In the genomic region with DNA sequence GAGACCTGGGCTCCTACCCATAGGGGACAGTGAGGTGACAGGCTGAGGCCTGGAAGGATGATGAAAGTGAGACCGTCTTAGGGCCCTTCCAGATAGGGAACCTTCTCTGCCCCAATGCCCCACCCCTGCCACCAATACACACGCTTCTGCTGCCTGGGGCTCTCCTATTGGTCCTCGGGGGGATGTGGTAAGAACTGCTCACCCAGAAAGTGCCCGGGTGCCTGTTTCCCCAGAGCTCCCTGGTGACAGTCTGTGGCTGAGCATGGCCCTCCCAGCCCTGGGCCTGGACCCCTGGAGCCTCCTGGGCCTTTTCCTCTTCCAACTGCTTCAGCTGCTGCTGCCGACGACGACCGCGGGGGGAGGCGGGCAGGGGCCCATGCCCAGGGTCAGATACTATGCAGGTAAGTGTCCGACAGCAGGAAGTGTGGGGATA, we compare ENCODE assay signal across 8 cellular contexts. TPM values are rescaled to one million over a fixed set of nuclear protein-coding genes. Genes with fewer than 3 reads are reported as not detected.
DNase-seq lines count a peak whose midpoint lies in the region; ATAC-seq and TF ChIP-seq lines count a peak whose summit lies in the region.

No MANE protein-coding gene starts in this region.

- ATAC-seq in GM18873 (IDR thresholded peaks at IDR 0.05; ENCODE audit: low FRiP score, unreplicated experiment) (peak; percentile 37), HG03354 (IDR thresholded peaks at IDR 0.05; ENCODE audit: poor library complexity, severe bottlenecking, unreplicated experiment) (peak; percentile 68), sciatic nerve (peak; percentile 42)

- H3K27ac ChIP-seq in 22Rv1 (peak overlapping the region; percentile 79), uterus (no peak overlapping the region)

- TF ChIP-seq CTCF in 22Rv1 (IDR thresholded peaks at IDR 0.05) (no peak), uterus (IDR thresholded peaks at IDR 0.05) (no peak)

- no peak overlapping the region for H3K4me3 ChIP-seq in uterus

- H3K36me3 ChIP-seq in uterus = no peaks in the 10 kb centered on the region

- no peak for TF ChIP-seq POLR2A in uterus (IDR thresholded peaks at IDR 0.05)

- peak overlapping the region; percentile 47 for H3K27ac Mint-ChIP-seq in activated naive CD8-positive, alpha-beta T cell

- no peaks in the 10 kb centered on the region for H3K9me3 Mint-ChIP-seq in activated naive CD8-positive, alpha-beta T cell (ENCODE audit: low read depth)

- H3K9me3 ChIP-seq in uterus = no peaks in the 10 kb centered on the region

- H3K27me3 Mint-ChIP-seq in activated naive CD8-positive, alpha-beta T cell = no peaks in the 10 kb centered on the region

- H3K4me1 Mint-ChIP-seq in activated naive CD8-positive, alpha-beta T cell (ENCODE audit: low read depth) = peaks cover 42% of the 10 kb centered on the region

- no peaks in the 10 kb centered on the region for H3K36me3 Mint-ChIP-seq in activated naive CD8-positive, alpha-beta T cell

- intact Hi-C loops in sciatic nerve (cut with DNase I) (no loop called here), uterus (cut with DNase I; ENCODE audit: low total_unique reads) (no loop called here)

- DNase-seq in sciatic nerve (ENCODE audit: low spot score) (no peak), uterus (no peak), D341Med (ENCODE audit: low spot score) (no peak), ureter (ENCODE audit: low spot score) (no peak)

- H3K27me3 ChIP-seq in uterus = peaks cover 0 to 2% of the 10 kb centered on the region in 2 donors

- H3K4me3 Mint-ChIP-seq in activated naive CD8-positive, alpha-beta T cell = peak overlapping the region; percentile 65

- no peaks in the 10 kb centered on the region for H3K4me1 ChIP-seq in uterus

RNA-seq across cellular contexts. Expression of a gene that starts 0.9 kb away (rescaled TPM):
- total RNA-seq in sciatic nerve = 8.4 TPM
- total RNA-seq in uterus = 1 to 10 TPM in 3 of 4 donors, not detected in 1; 3.1 to 8.2 (median 4.1) TPM
- 49.3 TPM for total RNA-seq in ureter

RNA-seq across cellular contexts. Expression of a gene that starts 39.6 kb away (rescaled TPM):
- total RNA-seq in sciatic nerve (16.3 TPM), uterus (10 to 100 TPM in 2 of 4 donors, 1 to 10 TPM in 2; 5.9 to 26.9 (median 11.1) TPM), ureter (24.7 TPM)

RNA-seq across cellular contexts. Expression of a gene that starts 39.8 kb away (rescaled TPM):
- 322 TPM for total RNA-seq in sciatic nerve
- total RNA-seq in uterus = 100 to 1,000 TPM; 245 to 533 (median 373) TPM
- 444 TPM for total RNA-seq in ureter

RNA-seq across cellular contexts. Expression of a gene that starts 58.5 kb away (rescaled TPM):
- total RNA-seq in sciatic nerve (37.4 TPM), uterus (10 to 100 TPM; 45.2 to 61.3 (median 46.0) TPM), ureter (59.3 TPM)
